ENCODE assay signal across 3 cellular contexts in the genomic region with DNA sequence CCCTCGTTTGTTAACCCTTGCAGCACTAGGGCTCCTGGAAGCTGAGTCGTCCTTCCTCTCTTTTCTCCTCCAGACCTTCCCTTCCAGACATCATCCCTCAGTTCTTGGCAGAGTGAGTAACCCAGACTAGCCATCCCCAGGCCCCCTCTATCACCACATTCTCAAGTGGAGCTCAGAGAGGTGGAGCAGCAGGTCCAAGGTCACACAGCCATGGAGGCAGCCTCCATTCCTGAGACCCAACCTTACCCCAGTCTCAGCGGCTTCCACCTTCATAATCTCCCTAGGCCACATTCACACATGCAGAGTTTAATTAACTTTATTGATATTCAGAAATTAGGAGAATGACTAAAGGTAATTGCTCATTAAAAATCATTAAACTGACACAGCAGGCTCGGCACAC.
TF ChIP-seq lines count a peak whose summit lies in the region.

No MANE protein-coding gene starts in this region.

TF ChIP-seq in GM23338, 12 proteins besides CTCF, POLR2A, EP300 and RAD21:
- TF ChIP-seq EZH2phosphoT487 (IDR thresholded peaks at IDR 0.05; ENCODE audit: unreplicated experiment) (no peak), EZH2 (IDR thresholded peaks at IDR 0.05; ENCODE audit: low read depth, unreplicated experiment) (no peak), ZNF331 (CRISPR knock-in tag; IDR thresholded peaks at IDR 0.05; ENCODE audit: low read depth) (no peak), CREB1 (CRISPR knock-in tag; IDR thresholded peaks at IDR 0.05; ENCODE audit: low read depth) (no peak), NANOG (IDR thresholded peaks at IDR 0.05; ENCODE audit: borderline replicate concordance) (no peak), STAT1 (IDR thresholded peaks at IDR 0.05; ENCODE audit: unreplicated experiment) (no peak), POLR2AphosphoS5 (IDR thresholded peaks at IDR 0.05; ENCODE audit: low read depth) (no peak)
- TF ChIP-seq, protein P1, sequence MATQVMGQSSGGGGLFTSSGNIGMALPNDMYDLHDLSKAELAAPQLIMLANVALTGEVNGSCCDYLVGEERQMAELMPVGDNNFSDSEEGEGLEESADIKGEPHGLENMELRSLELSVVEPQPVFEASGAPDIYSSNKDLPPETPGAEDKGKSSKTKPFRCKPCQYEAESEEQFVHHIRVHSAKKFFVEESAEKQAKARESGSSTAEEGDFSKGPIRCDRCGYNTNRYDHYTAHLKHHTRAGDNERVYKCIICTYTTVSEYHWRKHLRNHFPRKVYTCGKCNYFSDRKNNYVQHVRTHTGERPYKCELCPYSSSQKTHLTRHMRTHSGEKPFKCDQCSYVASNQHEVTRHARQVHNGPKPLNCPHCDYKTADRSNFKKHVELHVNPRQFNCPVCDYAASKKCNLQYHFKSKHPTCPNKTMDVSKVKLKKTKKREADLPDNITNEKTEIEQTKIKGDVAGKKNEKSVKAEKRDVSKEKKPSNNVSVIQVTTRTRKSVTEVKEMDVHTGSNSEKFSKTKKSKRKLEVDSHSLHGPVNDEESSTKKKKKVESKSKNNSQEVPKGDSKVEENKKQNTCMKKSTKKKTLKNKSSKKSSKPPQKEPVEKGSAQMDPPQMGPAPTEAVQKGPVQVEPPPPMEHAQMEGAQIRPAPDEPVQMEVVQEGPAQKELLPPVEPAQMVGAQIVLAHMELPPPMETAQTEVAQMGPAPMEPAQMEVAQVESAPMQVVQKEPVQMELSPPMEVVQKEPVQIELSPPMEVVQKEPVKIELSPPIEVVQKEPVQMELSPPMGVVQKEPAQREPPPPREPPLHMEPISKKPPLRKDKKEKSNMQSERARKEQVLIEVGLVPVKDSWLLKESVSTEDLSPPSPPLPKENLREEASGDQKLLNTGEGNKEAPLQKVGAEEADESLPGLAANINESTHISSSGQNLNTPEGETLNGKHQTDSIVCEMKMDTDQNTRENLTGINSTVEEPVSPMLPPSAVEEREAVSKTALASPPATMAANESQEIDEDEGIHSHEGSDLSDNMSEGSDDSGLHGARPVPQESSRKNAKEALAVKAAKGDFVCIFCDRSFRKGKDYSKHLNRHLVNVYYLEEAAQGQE (IDR thresholded peaks at IDR 0.05; ENCODE audit: unreplicated experiment) = peak; percentile 28
TF ChIP-seq in GM23338: peak in this region for 1.

TF ChIP-seq in WTC11, 78 proteins besides CTCF, POLR2A, EP300 and RAD21:
- TF ChIP-seq, protein P2, sequence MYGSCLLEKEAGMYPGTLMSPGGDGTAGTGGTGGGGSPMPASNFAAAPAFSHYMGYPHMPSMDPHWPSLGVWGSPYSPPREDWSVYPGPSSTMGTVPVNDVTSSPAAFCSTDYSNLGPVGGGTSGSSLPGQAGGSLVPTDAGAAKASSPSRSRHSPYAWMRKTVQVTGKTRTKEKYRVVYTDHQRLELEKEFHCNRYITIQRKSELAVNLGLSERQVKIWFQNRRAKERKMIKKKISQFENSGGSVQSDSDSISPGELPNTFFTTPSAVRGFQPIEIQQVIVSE (CRISPR knock-in tag; IDR thresholded peaks at IDR 0.05; ENCODE audit: borderline replicate concordance) = no peak
- TF ChIP-seq NR3C1 (CRISPR knock-in tag; conservative IDR thresholded peaks at IDR 0.05; ENCODE audit: low read depth) (no peak), AR (CRISPR knock-in tag; IDR thresholded peaks at IDR 0.05) (no peak), GRHL2 (CRISPR knock-in tag; IDR thresholded peaks at IDR 0.05; ENCODE audit: insufficient replicate concordance, severe bottlenecking) (no peak), JUN (CRISPR knock-in tag; IDR thresholded peaks at IDR 0.05) (no peak), FOXP1 (CRISPR knock-in tag; IDR thresholded peaks at IDR 0.05; ENCODE audit: borderline replicate concordance) (no peak), EMX1 (CRISPR knock-in tag; IDR thresholded peaks at IDR 0.05) (no peak), ZBTB21 (CRISPR knock-in tag; IDR thresholded peaks at IDR 0.05; ENCODE audit: borderline replicate concordance) (no peak), MYBL2 (CRISPR knock-in tag; IDR thresholded peaks at IDR 0.05) (no peak), ZNF219 (CRISPR knock-in tag; IDR thresholded peaks at IDR 0.05; ENCODE audit: borderline replicate concordance) (no peak)
- TF ChIP-seq, protein P3, sequence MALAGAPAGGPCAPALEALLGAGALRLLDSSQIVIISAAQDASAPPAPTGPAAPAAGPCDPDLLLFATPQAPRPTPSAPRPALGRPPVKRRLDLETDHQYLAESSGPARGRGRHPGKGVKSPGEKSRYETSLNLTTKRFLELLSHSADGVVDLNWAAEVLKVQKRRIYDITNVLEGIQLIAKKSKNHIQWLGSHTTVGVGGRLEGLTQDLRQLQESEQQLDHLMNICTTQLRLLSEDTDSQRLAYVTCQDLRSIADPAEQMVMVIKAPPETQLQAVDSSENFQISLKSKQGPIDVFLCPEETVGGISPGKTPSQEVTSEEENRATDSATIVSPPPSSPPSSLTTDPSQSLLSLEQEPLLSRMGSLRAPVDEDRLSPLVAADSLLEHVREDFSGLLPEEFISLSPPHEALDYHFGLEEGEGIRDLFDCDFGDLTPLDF (CRISPR knock-in tag; IDR thresholded peaks at IDR 0.05) = no peak

TF ChIP-seq in H1, 55 proteins besides CTCF, POLR2A, EP300 and RAD21:
- TF ChIP-seq EZH2 (IDR thresholded peaks at IDR 0.05; ENCODE audit: low read depth, low read length, severe bottlenecking) (no peak), TBP (IDR thresholded peaks at IDR 0.05; ENCODE audit: low read depth, low read length) (no peak), CHD1 (IDR thresholded peaks at IDR 0.05; ENCODE audit: low read depth, low read length) (no peak), KDM1A (IDR thresholded peaks at IDR 0.05; ENCODE audit: borderline replicate concordance, low read length) (peak; percentile 95), TAF7 (optimal IDR thresholded peaks at IDR 0.05; ENCODE audit: borderline replicate concordance, low read depth, low read length) (no peak), JUN (IDR thresholded peaks at IDR 0.05; ENCODE audit: low read depth, low read length) (no peak), CEBPB (IDR thresholded peaks at IDR 0.05; ENCODE audit: low read depth, low read length) (no peak), POLR2AphosphoS5 (IDR thresholded peaks at IDR 0.05; ENCODE audit: low read depth, low read length) (no peak), KDM5A (IDR thresholded peaks at IDR 0.05; ENCODE audit: low read length) (no peak), HDAC2 (IDR thresholded peaks at IDR 0.05; ENCODE audit: borderline replicate concordance in 1 of 2, low read depth in 2 of 2, low read length in 2 of 2) (peak in 1 of 2 experiments; percentile 93; a peak in 2 of 4 replicates)
